ENCODE assay signal across 20 cellular contexts in the genomic region with DNA sequence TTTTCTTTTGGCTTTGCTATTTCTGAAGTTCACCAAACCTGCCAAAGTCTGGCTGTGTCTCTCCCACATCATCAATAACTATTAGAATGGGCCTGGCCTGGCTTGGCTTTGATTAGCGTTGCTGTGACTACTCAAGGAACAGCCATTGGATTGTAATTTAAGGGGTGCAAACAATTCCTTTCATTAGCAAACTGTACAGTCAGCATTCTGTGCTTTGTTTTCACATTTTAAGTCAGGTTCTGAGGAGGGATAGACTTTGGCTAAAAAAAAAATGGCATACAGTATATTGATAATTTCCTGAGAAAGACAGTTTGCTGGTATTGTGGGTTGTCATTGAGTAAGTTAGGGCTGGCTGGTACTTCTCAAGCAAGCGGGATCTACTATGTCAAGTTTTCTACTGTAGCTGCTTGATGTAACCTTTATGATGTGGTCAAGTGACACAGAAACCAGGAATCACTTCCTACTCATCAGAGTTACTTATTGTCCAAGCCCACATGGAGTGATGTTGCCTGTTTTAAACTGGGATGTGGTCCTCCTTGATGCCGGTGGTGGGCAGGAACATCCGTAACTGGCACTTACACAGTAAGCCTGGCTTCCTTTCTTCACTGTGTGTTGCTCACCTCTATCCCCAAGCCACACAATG.
"Had no signal": no experiment of that assay in that cellular context is flagged by ENCODE, and none has a peak within 500 bp of the region (broad histone marks: within the 10 kb centered on the region; RNA-seq: fewer than 3 reads in every experiment).

No MANE protein-coding gene starts in this region.

- H2AFZ ChIP-seq: neural progenitor cell had no signal

- DNase-seq: activated CD4-positive, alpha-beta memory T cell treated with anti-CD3 and anti-CD28 coated beads for 36 hours; activated naive CD8-positive, alpha-beta T cell treated with anti-CD3 and anti-CD28 coated beads, Interleukin-2, amount 10 ng/mL, durations not matched to agents 7 days and 5 days; activated T-cell treated with anti-CD3 and anti-CD28 coated beads for 4 hours; central memory CD4-positive, alpha-beta T cell; dorsolateral prefrontal cortex; foreskin fibroblast; kidney; mucosa of descending colon; naive B cell; stimulated activated CD4-positive, alpha-beta T cell treated with anti-CD3 and anti-CD28 coated beads, Interleukin-1b, Interleukin-23, amount 100 ng/mL, for 48 hours; stimulated activated CD8-positive, alpha-beta memory T cell treated with anti-CD3 and anti-CD28 coated beads, Interleukin-4, amount 100 ng/mL, for 48 hours; stimulated activated naive CD4-positive, alpha-beta T cell treated with Interleukin-2 at 50 U/mL for 16 hours; thyroid gland; WERI-Rb-1 had no signal

- H3K27me3 Mint-ChIP-seq: activated CD4-positive, alpha-beta memory T cell treated with anti-CD3 and anti-CD28 coated beads for 36 hours; activated naive CD8-positive, alpha-beta T cell treated with anti-CD3 and anti-CD28 coated beads, Interleukin-2, amount 10 ng/mL, durations not matched to agents 7 days and 5 days; brain; memory B cell; naive B cell; progenitor cell of endocrine pancreas had no signal

- H3K4me3 ChIP-seq: dorsolateral prefrontal cortex, mucosa of descending colon, neural progenitor cell, thyroid gland had no signal

- H3K27ac Mint-ChIP-seq: activated CD4-positive, alpha-beta memory T cell treated with anti-CD3 and anti-CD28 coated beads for 36 hours; activated naive CD8-positive, alpha-beta T cell treated with anti-CD3 and anti-CD28 coated beads, Interleukin-2, amount 10 ng/mL, durations not matched to agents 7 days and 5 days; activated T-helper 1 cell treated with anti-CD3 and anti-CD28 coated beads, Interleukin-12 subunit alpha, Interleukin-12 subunit beta, Interleukin-2, Interleukin-4 antibody, amounts not matched to agents 30 ng/mL and 10 ng/mL and 1 ng/mL, durations not matched to agents 14 hours and 24 hours and 36 hours; memory B cell; naive B cell; neural progenitor cell; progenitor cell of endocrine pancreas; T-helper 1 cell treated with Interleukin-12 subunit alpha and Interleukin-12 subunit beta and Interleukin-4 antibody, amounts not matched to agents 30 μg/mL and 1 μg/mL, for 36 hours had no signal

- H3K9ac ChIP-seq: neural progenitor cell had no signal

- H3K4me1 Mint-ChIP-seq: memory B cell had no signal

- H3K9me3 ChIP-seq: mucosa of descending colon, thyroid gland had no signal

- H3K4me2 ChIP-seq: neural progenitor cell had no signal

- H3K27ac ChIP-seq: dorsolateral prefrontal cortex, neural progenitor cell, thyroid gland, WERI-Rb-1 had no signal

- H3K36me3 Mint-ChIP-seq: activated CD4-positive, alpha-beta memory T cell treated with anti-CD3 and anti-CD28 coated beads for 36 hours; activated naive CD8-positive, alpha-beta T cell treated with anti-CD3 and anti-CD28 coated beads, Interleukin-2, amount 10 ng/mL, durations not matched to agents 7 days and 5 days; brain; memory B cell; naive B cell; neural progenitor cell had no signal

- H3K4me3 Mint-ChIP-seq: activated CD4-positive, alpha-beta memory T cell treated with anti-CD3 and anti-CD28 coated beads for 36 hours; activated naive CD8-positive, alpha-beta T cell treated with anti-CD3 and anti-CD28 coated beads, Interleukin-2, amount 10 ng/mL, durations not matched to agents 7 days and 5 days; activated T-helper 1 cell treated with anti-CD3 and anti-CD28 coated beads, Interleukin-12 subunit alpha, Interleukin-12 subunit beta, Interleukin-2, Interleukin-4 antibody, amounts not matched to agents 30 ng/mL and 10 ng/mL and 1 ng/mL, durations not matched to agents 14 hours and 24 hours and 36 hours; brain; memory B cell; naive B cell; neural progenitor cell; T-helper 1 cell treated with Interleukin-12 subunit alpha and Interleukin-12 subunit beta and Interleukin-4 antibody, amounts not matched to agents 30 μg/mL and 1 μg/mL, for 36 hours had no signal

- H3K27me3 ChIP-seq: dorsolateral prefrontal cortex, neural progenitor cell, thyroid gland had no signal

- H3K9me3 Mint-ChIP-seq: activated CD4-positive, alpha-beta memory T cell treated with anti-CD3 and anti-CD28 coated beads for 36 hours; activated T-helper 1 cell treated with anti-CD3 and anti-CD28 coated beads, Interleukin-12 subunit alpha, Interleukin-12 subunit beta, Interleukin-2, Interleukin-4 antibody, amounts not matched to agents 30 ng/mL and 10 ng/mL and 1 ng/mL, durations not matched to agents 14 hours and 24 hours and 36 hours; brain; memory B cell; naive B cell; neural progenitor cell; T-helper 1 cell treated with Interleukin-12 subunit alpha and Interleukin-12 subunit beta and Interleukin-4 antibody, amounts not matched to agents 30 μg/mL and 1 μg/mL, for 36 hours had no signal

- H3K36me3 ChIP-seq: neural progenitor cell, thyroid gland, WERI-Rb-1 had no signal

- ATAC-seq: mucosa of descending colon had no signal
